Comparison of ENCODE assay signal across 1 cellular context in the genomic region with DNA sequence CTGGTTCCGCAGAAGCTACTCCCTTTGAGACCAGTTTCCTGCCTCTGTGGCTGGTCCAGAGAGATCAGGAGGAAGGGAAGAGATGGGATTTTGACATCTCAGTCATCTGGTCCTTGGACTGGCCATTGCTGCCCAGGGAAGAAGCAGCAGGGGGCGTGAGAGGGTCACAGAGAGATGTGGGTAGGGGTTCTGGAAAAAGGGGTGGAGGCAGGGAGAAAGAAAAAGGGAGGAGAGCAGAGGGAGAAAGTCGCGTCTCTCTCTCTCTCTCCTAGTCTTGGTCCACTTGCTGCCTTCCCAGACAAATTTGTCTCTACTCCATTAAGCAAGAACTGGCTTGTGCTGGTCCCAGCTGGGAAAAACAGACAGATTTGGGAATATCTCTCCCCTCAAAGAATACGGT.
TF ChIP-seq lines count a peak whose summit lies in the region.

No MANE protein-coding gene starts in this region.

TF ChIP-seq in WTC11, 78 proteins besides CTCF, POLR2A, EP300 and RAD21:
- TF ChIP-seq ZNF138 (CRISPR knock-in tag; conservative IDR thresholded peaks at IDR 0.05) (no peak), ATF1 (CRISPR knock-in tag; IDR thresholded peaks at IDR 0.05) (no peak), HMGA2 (CRISPR knock-in tag; IDR thresholded peaks at IDR 0.05) (no peak), FOXJ3 (CRISPR knock-in tag; IDR thresholded peaks at IDR 0.05; ENCODE audit: borderline replicate concordance) (no peak), TEAD1 (CRISPR knock-in tag; IDR thresholded peaks at IDR 0.05) (no peak), ESRRA (CRISPR knock-in tag; IDR thresholded peaks at IDR 0.05; ENCODE audit: borderline replicate concordance) (no peak), ATF2 (CRISPR knock-in tag; IDR thresholded peaks at IDR 0.05; ENCODE audit: borderline replicate concordance, low read depth) (no peak), MYBL2 (CRISPR knock-in tag; IDR thresholded peaks at IDR 0.05) (no peak), GRHL2 (CRISPR knock-in tag; IDR thresholded peaks at IDR 0.05; ENCODE audit: insufficient replicate concordance, severe bottlenecking) (no peak), JAZF1 (CRISPR knock-in tag; IDR thresholded peaks at IDR 0.05) (no peak), GABPB1 (CRISPR knock-in tag; IDR thresholded peaks at IDR 0.05) (no peak), ZNF425 (CRISPR knock-in tag; conservative IDR thresholded peaks at IDR 0.05) (no peak), GTF2I (CRISPR knock-in tag; conservative IDR thresholded peaks at IDR 0.05) (no peak), TEAD4 (CRISPR knock-in tag; IDR thresholded peaks at IDR 0.05) (no peak), ERG (CRISPR knock-in tag; IDR thresholded peaks at IDR 0.05) (no peak)
- TF ChIP-seq, protein P1, sequence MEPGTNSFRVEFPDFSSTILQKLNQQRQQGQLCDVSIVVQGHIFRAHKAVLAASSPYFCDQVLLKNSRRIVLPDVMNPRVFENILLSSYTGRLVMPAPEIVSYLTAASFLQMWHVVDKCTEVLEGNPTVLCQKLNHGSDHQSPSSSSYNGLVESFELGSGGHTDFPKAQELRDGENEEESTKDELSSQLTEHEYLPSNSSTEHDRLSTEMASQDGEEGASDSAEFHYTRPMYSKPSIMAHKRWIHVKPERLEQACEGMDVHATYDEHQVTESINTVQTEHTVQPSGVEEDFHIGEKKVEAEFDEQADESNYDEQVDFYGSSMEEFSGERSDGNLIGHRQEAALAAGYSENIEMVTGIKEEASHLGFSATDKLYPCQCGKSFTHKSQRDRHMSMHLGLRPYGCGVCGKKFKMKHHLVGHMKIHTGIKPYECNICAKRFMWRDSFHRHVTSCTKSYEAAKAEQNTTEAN (CRISPR knock-in tag; IDR thresholded peaks at IDR 0.05), result no peak
- TF ChIP-seq, protein P2, sequence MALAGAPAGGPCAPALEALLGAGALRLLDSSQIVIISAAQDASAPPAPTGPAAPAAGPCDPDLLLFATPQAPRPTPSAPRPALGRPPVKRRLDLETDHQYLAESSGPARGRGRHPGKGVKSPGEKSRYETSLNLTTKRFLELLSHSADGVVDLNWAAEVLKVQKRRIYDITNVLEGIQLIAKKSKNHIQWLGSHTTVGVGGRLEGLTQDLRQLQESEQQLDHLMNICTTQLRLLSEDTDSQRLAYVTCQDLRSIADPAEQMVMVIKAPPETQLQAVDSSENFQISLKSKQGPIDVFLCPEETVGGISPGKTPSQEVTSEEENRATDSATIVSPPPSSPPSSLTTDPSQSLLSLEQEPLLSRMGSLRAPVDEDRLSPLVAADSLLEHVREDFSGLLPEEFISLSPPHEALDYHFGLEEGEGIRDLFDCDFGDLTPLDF (CRISPR knock-in tag; IDR thresholded peaks at IDR 0.05), result no peak
- TF ChIP-seq, protein P3, sequence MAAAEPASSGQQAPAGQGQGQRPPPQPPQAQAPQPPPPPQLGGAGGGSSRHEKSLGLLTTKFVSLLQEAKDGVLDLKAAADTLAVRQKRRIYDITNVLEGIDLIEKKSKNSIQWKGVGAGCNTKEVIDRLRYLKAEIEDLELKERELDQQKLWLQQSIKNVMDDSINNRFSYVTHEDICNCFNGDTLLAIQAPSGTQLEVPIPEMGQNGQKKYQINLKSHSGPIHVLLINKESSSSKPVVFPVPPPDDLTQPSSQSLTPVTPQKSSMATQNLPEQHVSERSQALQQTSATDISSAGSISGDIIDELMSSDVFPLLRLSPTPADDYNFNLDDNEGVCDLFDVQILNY (CRISPR knock-in tag; IDR thresholded peaks at IDR 0.05), result no peak
- TF ChIP-seq, protein P4, sequence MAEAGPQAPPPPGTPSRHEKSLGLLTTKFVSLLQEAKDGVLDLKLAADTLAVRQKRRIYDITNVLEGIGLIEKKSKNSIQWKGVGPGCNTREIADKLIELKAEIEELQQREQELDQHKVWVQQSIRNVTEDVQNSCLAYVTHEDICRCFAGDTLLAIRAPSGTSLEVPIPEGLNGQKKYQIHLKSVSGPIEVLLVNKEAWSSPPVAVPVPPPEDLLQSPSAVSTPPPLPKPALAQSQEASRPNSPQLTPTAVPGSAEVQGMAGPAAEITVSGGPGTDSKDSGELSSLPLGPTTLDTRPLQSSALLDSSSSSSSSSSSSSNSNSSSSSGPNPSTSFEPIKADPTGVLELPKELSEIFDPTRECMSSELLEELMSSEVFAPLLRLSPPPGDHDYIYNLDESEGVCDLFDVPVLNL (CRISPR knock-in tag; IDR thresholded peaks at IDR 0.05; ENCODE audit: borderline replicate concordance, low read depth), result no peak
- TF ChIP-seq, protein P5, sequence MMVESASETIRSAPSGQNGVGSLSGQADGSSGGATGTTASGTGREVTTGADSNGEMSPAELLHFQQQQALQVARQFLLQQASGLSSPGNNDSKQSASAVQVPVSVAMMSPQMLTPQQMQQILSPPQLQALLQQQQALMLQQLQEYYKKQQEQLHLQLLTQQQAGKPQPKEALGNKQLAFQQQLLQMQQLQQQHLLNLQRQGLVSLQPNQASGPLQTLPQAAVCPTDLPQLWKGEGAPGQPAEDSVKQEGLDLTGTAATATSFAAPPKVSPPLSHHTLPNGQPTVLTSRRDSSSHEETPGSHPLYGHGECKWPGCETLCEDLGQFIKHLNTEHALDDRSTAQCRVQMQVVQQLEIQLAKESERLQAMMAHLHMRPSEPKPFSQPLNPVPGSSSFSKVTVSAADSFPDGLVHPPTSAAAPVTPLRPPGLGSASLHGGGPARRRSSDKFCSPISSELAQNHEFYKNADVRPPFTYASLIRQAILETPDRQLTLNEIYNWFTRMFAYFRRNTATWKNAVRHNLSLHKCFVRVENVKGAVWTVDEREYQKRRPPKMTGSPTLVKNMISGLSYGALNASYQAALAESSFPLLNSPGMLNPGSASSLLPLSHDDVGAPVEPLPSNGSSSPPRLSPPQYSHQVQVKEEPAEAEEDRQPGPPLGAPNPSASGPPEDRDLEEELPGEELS (CRISPR knock-in tag; IDR thresholded peaks at IDR 0.05), result no peak
